1 cellular context compared by ENCODE assay signal in genomic region chr4:10529891-10530786, GRCh38.
TF ChIP-seq lines count a peak whose summit lies in the region.

No MANE protein-coding gene starts in this region.

TF ChIP-seq in HEK293, 187 proteins besides CTCF, POLR2A, EP300 and RAD21 (continued from another document):
- TF ChIP-seq ZNF362 (tag by site-specific recombination; IDR thresholded peaks at IDR 0.05) = no peak
- TF ChIP-seq ZNF660 (tag by site-specific recombination; IDR thresholded peaks at IDR 0.05) = no peak
- TF ChIP-seq ZNF132 (tag by site-specific recombination; IDR thresholded peaks at IDR 0.05; ENCODE audit: borderline replicate concordance) = no peak
- TF ChIP-seq ZNF335 (tag by site-specific recombination; conservative IDR thresholded peaks at IDR 0.05) = peak; percentile 93
- TF ChIP-seq ZNF837 (tag by site-specific recombination; IDR thresholded peaks at IDR 0.05) = no peak
- TF ChIP-seq ZNF664 (tag by site-specific recombination; IDR thresholded peaks at IDR 0.05) = peak; percentile 6; the same call in 1 of the 2 replicates
- TF ChIP-seq ZNF621 (tag by site-specific recombination; IDR thresholded peaks at IDR 0.05) = no peak
- TF ChIP-seq ZNF311 (tag by site-specific recombination; IDR thresholded peaks at IDR 0.05; ENCODE audit: borderline replicate concordance) = no peak
- no peak for TF ChIP-seq ZNF211 (tag by site-specific recombination; IDR thresholded peaks at IDR 0.05; ENCODE audit: low read depth)
- TF ChIP-seq KLF7 (tag by site-specific recombination; IDR thresholded peaks at IDR 0.05; ENCODE audit: borderline replicate concordance) = no peak
- TF ChIP-seq IKZF3 (tag by site-specific recombination; IDR thresholded peaks at IDR 0.05) = peak; percentile 54; the same call in 1 of the 2 replicates
- peak; percentile 97 for TF ChIP-seq MYNN (tag by site-specific recombination; IDR thresholded peaks at IDR 0.05; ENCODE audit: borderline replicate concordance)
- peak; percentile 39; the same call in 1 of the 2 replicates for TF ChIP-seq ZXDB (tag by site-specific recombination; IDR thresholded peaks at IDR 0.05)
- TF ChIP-seq, protein P1, sequence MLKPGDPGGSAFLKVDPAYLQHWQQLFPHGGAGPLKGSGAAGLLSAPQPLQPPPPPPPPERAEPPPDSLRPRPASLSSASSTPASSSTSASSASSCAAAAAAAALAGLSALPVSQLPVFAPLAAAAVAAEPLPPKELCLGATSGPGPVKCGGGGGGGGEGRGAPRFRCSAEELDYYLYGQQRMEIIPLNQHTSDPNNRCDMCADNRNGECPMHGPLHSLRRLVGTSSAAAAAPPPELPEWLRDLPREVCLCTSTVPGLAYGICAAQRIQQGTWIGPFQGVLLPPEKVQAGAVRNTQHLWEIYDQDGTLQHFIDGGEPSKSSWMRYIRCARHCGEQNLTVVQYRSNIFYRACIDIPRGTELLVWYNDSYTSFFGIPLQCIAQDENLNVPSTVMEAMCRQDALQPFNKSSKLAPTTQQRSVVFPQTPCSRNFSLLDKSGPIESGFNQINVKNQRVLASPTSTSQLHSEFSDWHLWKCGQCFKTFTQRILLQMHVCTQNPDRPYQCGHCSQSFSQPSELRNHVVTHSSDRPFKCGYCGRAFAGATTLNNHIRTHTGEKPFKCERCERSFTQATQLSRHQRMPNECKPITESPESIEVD (tag by site-specific recombination; IDR thresholded peaks at IDR 0.05) = peak; percentile 62
- no peak for TF ChIP-seq ZNF175 (tag by site-specific recombination; IDR thresholded peaks at IDR 0.05)
- TF ChIP-seq KLF10 (tag by site-specific recombination; IDR thresholded peaks at IDR 0.05) = no peak
